23 cellular contexts compared by ENCODE assay signal in genomic region chr5:143796110-143796509, GRCh38. TPM values are rescaled to one million over a fixed set of nuclear protein-coding genes. Genes with fewer than 3 reads are reported as not detected.
"Had no signal": no experiment of that assay in that cellular context is flagged by ENCODE, and none has a peak within 500 bp of the region (broad histone marks: within the 10 kb centered on the region; RNA-seq: fewer than 3 reads in every experiment).

No MANE protein-coding gene starts in this region.

- H3K27ac Mint-ChIP-seq: activated CD4-positive, alpha-beta memory T cell treated with anti-CD3 and anti-CD28 coated beads, Interleukin-2, amount 10 ng/mL, durations not matched to agents 7 days and 5 days; activated CD4-positive, alpha-beta T cell treated with anti-CD3 and anti-CD28 coated beads for 36 hours; activated T-cell treated with anti-CD3 and anti-CD28 coated beads, Interleukin-2, amount 50 U/mL, for 24 hours; natural killer cell; stimulated activated naive CD8-positive, alpha-beta T cell treated with anti-CD3 and anti-CD28 coated beads, Interleukin-15, amount 100 ng/mL, for 72 hours had no signal

- H3K36me3 Mint-ChIP-seq: natural killer cell had no signal

- ATAC-seq: activated CD4-positive, alpha-beta T cell treated with anti-CD3 and anti-CD28 coated beads for 36 hours; gastrocnemius medialis; heart right ventricle; left lobe of liver; natural killer cell; stimulated activated naive CD8-positive, alpha-beta T cell treated with anti-CD3 and anti-CD28 coated beads, Interleukin-15, amount 100 ng/mL, for 72 hours had no signal

- H3K9me3 Mint-ChIP-seq: activated CD4-positive, alpha-beta memory T cell treated with anti-CD3 and anti-CD28 coated beads, Interleukin-2, amount 10 ng/mL, durations not matched to agents 7 days and 5 days; activated T-cell treated with anti-CD3 and anti-CD28 coated beads, Interleukin-2, amount 50 U/mL, for 24 hours; natural killer cell; stimulated activated naive CD8-positive, alpha-beta T cell treated with anti-CD3 and anti-CD28 coated beads, Interleukin-15, amount 100 ng/mL, for 72 hours had no signal

- H3K27me3 Mint-ChIP-seq: activated CD4-positive, alpha-beta T cell treated with anti-CD3 and anti-CD28 coated beads for 36 hours; activated T-cell treated with anti-CD3 and anti-CD28 coated beads, Interleukin-2, amount 50 U/mL, for 24 hours had no signal

- H3K9me3 ChIP-seq: colonic mucosa, esophagus muscularis mucosa, gastrocnemius medialis, heart right ventricle, prostate gland, sigmoid colon, testis, upper lobe of left lung had no signal

- DNase-seq: activated CD4-positive, alpha-beta memory T cell treated with anti-CD3 and anti-CD28 coated beads, Interleukin-2, amount 10 ng/mL, durations not matched to agents 7 days and 5 days; activated CD4-positive, alpha-beta T cell treated with anti-CD3 and anti-CD28 coated beads for 36 hours; activated naive CD4-positive, alpha-beta T cell treated with anti-CD3 and anti-CD28 coated beads, Interleukin-2, amount 50 U/mL, for 16 hours; activated T-cell treated with anti-CD3 and anti-CD28 coated beads, Interleukin-2, amount 50 U/mL, for 24 hours; caudate nucleus; colonic mucosa; effector CD4-positive, alpha-beta T cell; gastrocnemius medialis; heart right ventricle; natural killer cell; sigmoid colon; stimulated activated CD4-positive, alpha-beta T cell treated with anti-CD3 and anti-CD28 coated beads, Interleukin-1b, Interleukin-23, amount 100 ng/mL, for 48 hours; stimulated activated naive CD8-positive, alpha-beta T cell treated with anti-CD3 and anti-CD28 coated beads, Interleukin-15, amount 100 ng/mL, for 72 hours; testis; upper lobe of left lung; WERI-Rb-1 had no signal

- H3K27ac ChIP-seq: colonic mucosa, esophagus muscularis mucosa, gastrocnemius medialis, heart right ventricle, prostate gland, sigmoid colon, testis, upper lobe of left lung, WERI-Rb-1 had no signal

- H3K4me1 ChIP-seq: colonic mucosa, gastrocnemius medialis, prostate gland, sigmoid colon, testis had no signal

- H3K4me3 ChIP-seq: colonic mucosa, esophagus muscularis mucosa, gastrocnemius medialis, heart right ventricle, prostate gland, sigmoid colon, testis, upper lobe of left lung had no signal

- H3K27me3 ChIP-seq: colonic mucosa, esophagus muscularis mucosa, gastrocnemius medialis, heart right ventricle, sigmoid colon, testis, upper lobe of left lung had no signal

- H3K36me3 ChIP-seq: colonic mucosa, esophagus muscularis mucosa, gastrocnemius medialis, heart right ventricle, prostate gland, sigmoid colon, upper lobe of left lung, WERI-Rb-1 had no signal

- H3K4me3 Mint-ChIP-seq: activated CD4-positive, alpha-beta memory T cell treated with anti-CD3 and anti-CD28 coated beads, Interleukin-2, amount 10 ng/mL, durations not matched to agents 7 days and 5 days; activated CD4-positive, alpha-beta T cell treated with anti-CD3 and anti-CD28 coated beads for 36 hours; activated T-cell treated with anti-CD3 and anti-CD28 coated beads, Interleukin-2, amount 50 U/mL, for 24 hours; natural killer cell; stimulated activated naive CD8-positive, alpha-beta T cell treated with anti-CD3 and anti-CD28 coated beads, Interleukin-15, amount 100 ng/mL, for 72 hours had no signal

RNA-seq across cellular contexts. Expression of gene HMHB1, which starts 15.9 kb away (rescaled TPM):
- total RNA-seq: activated CD4-positive, alpha-beta T cell treated with anti-CD3 and anti-CD28 coated beads for 36 hours; colonic mucosa; esophagus muscularis mucosa; gastrocnemius medialis; heart right ventricle; left lobe of liver; lung microvascular endothelial cell; natural killer cell; prostate gland; sigmoid colon; T-helper 1 cell treated with Interleukin-12 subunit alpha and Interleukin-12 subunit beta and Interleukin-4 antibody, amounts not matched to agents 30 ng/mL and 1 ng/mL, for 36 hours; testis; upper lobe of left lung had no signal
- polyA plus RNA-seq: adipose tissue, heart right ventricle, keratinocyte, sigmoid colon had no signal
